In the genomic region with DNA sequence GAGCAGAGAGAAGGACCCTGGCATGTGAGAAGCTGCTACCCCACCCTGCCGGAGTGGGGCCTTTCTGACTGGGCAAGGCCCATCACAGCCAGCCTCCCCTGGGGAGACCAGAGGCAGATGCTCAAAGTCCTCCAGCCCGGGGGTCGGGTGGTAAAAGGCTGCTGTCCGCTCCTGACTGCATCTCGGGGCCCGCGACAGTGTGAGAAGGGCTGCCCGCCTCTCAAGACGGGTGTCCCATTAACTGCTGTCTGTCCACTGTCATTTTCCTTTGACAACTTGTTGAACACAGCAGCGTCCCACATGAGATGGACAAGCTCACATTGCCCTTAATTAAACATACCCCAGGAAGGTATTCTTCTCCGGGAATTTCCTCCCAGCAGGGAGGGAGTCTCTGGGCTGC, we compare ENCODE assay signal across 15 cellular contexts.
DNase-seq lines count a peak whose midpoint lies in the region; ATAC-seq and TF ChIP-seq lines count a peak whose summit lies in the region.
"Had no signal": no experiment of that assay in that cellular context is flagged by ENCODE, and none has a peak within 500 bp of the region (broad histone marks: within the 10 kb centered on the region; RNA-seq: fewer than 3 reads in every experiment).

No MANE protein-coding gene starts in this region.

- no peaks in the 10 kb centered on the region for H3K4me1 ChIP-seq in GM23338 (ENCODE audit: insufficient read depth)
- peaks cover 12 to 49% of the 10 kb centered on the region in 2 donors for H3K4me1 ChIP-seq in ascending aorta
- H3K4me1 ChIP-seq in thoracic aorta (ENCODE audit: control insufficient read depth in 1 of 2, low read depth in 2 of 2) = peaks cover 29 to 77% of the 10 kb centered on the region in 2 donors
- H3K4me1 ChIP-seq: BE2C, Caco-2, HAP-1 had no signal

- intact Hi-C loops in ascending aorta (cut with DNase I) = no loop called here

- H3K36me3 ChIP-seq in GM23338 (ENCODE audit: insufficient read depth) (no peaks in the 10 kb centered on the region), ascending aorta (peaks cover 0 to 6% of the 10 kb centered on the region in 2 donors), thoracic aorta (no peaks in the 10 kb centered on the region)
- H3K36me3 ChIP-seq: BE2C, HAP-1 had no signal

- H3K79me2 ChIP-seq in GM23338 (replicated peaks; ENCODE audit: insufficient read depth) = no peaks in the 10 kb centered on the region

- peaks cover 2% of the 10 kb centered on the region; the same call in 2 of the 3 replicates for H3K4me1 Mint-ChIP-seq in GM23338
- no peaks in the 10 kb centered on the region for H3K4me1 Mint-ChIP-seq in activated CD8-positive, alpha-beta memory T cell treated with anti-CD3 and anti-CD28 coated beads, Interleukin-2, amount 10 ng/mL, durations not matched to agents 7 days and 5 days

- H3K9me3 Mint-ChIP-seq in GM23338 = no peaks in the 10 kb centered on the region
- H3K9me3 Mint-ChIP-seq in activated CD8-positive, alpha-beta memory T cell treated with anti-CD3 and anti-CD28 coated beads, Interleukin-2, amount 10 ng/mL, durations not matched to agents 7 days and 5 days (ENCODE audit: low read depth) = no peaks in the 10 kb centered on the region
- H3K9me3 Mint-ChIP-seq: CD4-positive, alpha-beta T cell; IgD-negative memory B cell had no signal

- peak; percentile 14; the same call in 1 of the 3 replicates for ATAC-seq in GM23338
- no peak for ATAC-seq in thoracic aorta (ENCODE audit: insufficient number of reproducible peaks, low FRiP score, low read depth)
- ATAC-seq in HG03135 (IDR thresholded peaks at IDR 0.05; ENCODE audit: unreplicated experiment) = no peak
- ATAC-seq in activated CD8-positive, alpha-beta memory T cell treated with anti-CD3 and anti-CD28 coated beads, Interleukin-2, amount 10 ng/mL, durations not matched to agents 7 days and 5 days = no peak

- H3K9me2 ChIP-seq in GM23338 (ENCODE audit: insufficient read depth) = no peaks in the 10 kb centered on the region

- H3F3A ChIP-seq in GM23338 (replicated peaks; ENCODE audit: low read depth) = no peaks in the 10 kb centered on the region

- H3K4me2 ChIP-seq in GM23338 = no peak overlapping the region

- no peak overlapping the region for H3K4me3 ChIP-seq in GM23338
- no peak overlapping the region for H3K4me3 ChIP-seq in ascending aorta
- H3K4me3 ChIP-seq in thoracic aorta = no peak overlapping the region
- H3K4me3 ChIP-seq: HAP-1 had no signal

- no peaks in the 10 kb centered on the region for H3K36me3 Mint-ChIP-seq in GM23338 (ENCODE audit: low read depth)
- no peaks in the 10 kb centered on the region for H3K36me3 Mint-ChIP-seq in activated CD8-positive, alpha-beta memory T cell treated with anti-CD3 and anti-CD28 coated beads, Interleukin-2, amount 10 ng/mL, durations not matched to agents 7 days and 5 days

- TF ChIP-seq CTCF in GM23338 (conservative IDR thresholded peaks at IDR 0.05; ENCODE audit: low read depth in 2 of 2) (no peak), ascending aorta (IDR thresholded peaks at IDR 0.05) (no peak), thoracic aorta (IDR thresholded peaks at IDR 0.05) (no peak)

- DNase-seq in GM23338 (ENCODE audit: low spot score) (no peak), ascending aorta (ENCODE audit: low spot score in 2 of 2) (no peak), iPS-NIHi11 (ENCODE audit: low spot score) (peak; percentile 52), thoracic aorta (ENCODE audit: low spot score) (no peak), glomerular visceral epithelial cell (ENCODE audit: extremely low spot score) (no peak)
- DNase-seq in activated CD8-positive, alpha-beta memory T cell treated with anti-CD3 and anti-CD28 coated beads, Interleukin-2, amount 10 ng/mL, durations not matched to agents 7 days and 5 days = no peak
- DNase-seq: ACHN; BE2C; Caco-2; CD4-positive, alpha-beta T cell; KBM-7 had no signal

- CTCF ChIA-PET in activated CD8-positive, alpha-beta memory T cell treated with anti-CD3 and anti-CD28 coated beads, Interleukin-2, amount 10 ng/mL, durations not matched to agents 7 days and 5 days (lab: Charles Lee) = no interaction called here

- H3K27me3 Mint-ChIP-seq in GM23338 (ENCODE audit: insufficient read depth, low read depth, poor library complexity) = peaks cover 7% of the 10 kb centered on the region
- H3K27me3 Mint-ChIP-seq in activated CD8-positive, alpha-beta memory T cell treated with anti-CD3 and anti-CD28 coated beads, Interleukin-2, amount 10 ng/mL, durations not matched to agents 7 days and 5 days = peaks cover 6% of the 10 kb centered on the region

- no peaks in the 10 kb centered on the region for H3K27me3 ChIP-seq in GM23338 (ENCODE audit: insufficient read depth)
- H3K27me3 ChIP-seq in ascending aorta = no peaks in the 10 kb centered on the region
- H3K27me3 ChIP-seq in thoracic aorta (replicated peaks; ENCODE audit: insufficient read depth) = no peaks in the 10 kb centered on the region

- no peak overlapping the region for H2AFZ ChIP-seq in GM23338

- H3K4me3 Mint-ChIP-seq in GM23338 = no peak overlapping the region
- no peak overlapping the region for H3K4me3 Mint-ChIP-seq in activated CD8-positive, alpha-beta memory T cell treated with anti-CD3 and anti-CD28 coated beads, Interleukin-2, amount 10 ng/mL, durations not matched to agents 7 days and 5 days
- H3K4me3 Mint-ChIP-seq: CD4-positive, alpha-beta T cell had no signal

- H3K27ac Mint-ChIP-seq in GM23338 = no peak overlapping the region
- H3K27ac Mint-ChIP-seq in activated CD8-positive, alpha-beta memory T cell treated with anti-CD3 and anti-CD28 coated beads, Interleukin-2, amount 10 ng/mL, durations not matched to agents 7 days and 5 days = no peak overlapping the region
- H3K27ac Mint-ChIP-seq: CD4-positive, alpha-beta T cell; IgD-negative memory B cell had no signal

- no peak overlapping the region for H3K27ac ChIP-seq in GM23338 (ENCODE audit: low read depth)
- peak overlapping the region; percentile 89 to 97 for H3K27ac ChIP-seq in ascending aorta
- H3K27ac ChIP-seq in thoracic aorta = peak overlapping the region; percentile 95 to 99
- H3K27ac ChIP-seq: C4-2B had no signal

- H3K9me3 ChIP-seq in ascending aorta (no peaks in the 10 kb centered on the region), thoracic aorta (no peaks in the 10 kb centered on the region)
- H3K9me3 ChIP-seq: BE2C, Caco-2, HAP-1 had no signal

- no peaks in the 10 kb centered on the region for H4K20me1 ChIP-seq in GM23338 (replicated peaks; ENCODE audit: insufficient read depth)

TF ChIP-seq in GM23338, 12 proteins besides CTCF, POLR2A, EP300 and RAD21 (continues in another document):
- TF ChIP-seq POLR2AphosphoS5 (IDR thresholded peaks at IDR 0.05; ENCODE audit: low read depth) (no peak), ZNF114 (CRISPR knock-in tag; IDR thresholded peaks at IDR 0.05) (no peak), NANOG (IDR thresholded peaks at IDR 0.05; ENCODE audit: borderline replicate concordance) (no peak), CREB1 (CRISPR knock-in tag; IDR thresholded peaks at IDR 0.05; ENCODE audit: low read depth) (no peak), EZH2phosphoT487 (IDR thresholded peaks at IDR 0.05; ENCODE audit: unreplicated experiment) (no peak), JUNB (IDR thresholded peaks at IDR 0.05; ENCODE audit: unreplicated experiment) (no peak), ZNF331 (CRISPR knock-in tag; IDR thresholded peaks at IDR 0.05; ENCODE audit: low read depth) (no peak), STAT1 (IDR thresholded peaks at IDR 0.05; ENCODE audit: unreplicated experiment) (no peak)
- TF ChIP-seq, protein P1, sequence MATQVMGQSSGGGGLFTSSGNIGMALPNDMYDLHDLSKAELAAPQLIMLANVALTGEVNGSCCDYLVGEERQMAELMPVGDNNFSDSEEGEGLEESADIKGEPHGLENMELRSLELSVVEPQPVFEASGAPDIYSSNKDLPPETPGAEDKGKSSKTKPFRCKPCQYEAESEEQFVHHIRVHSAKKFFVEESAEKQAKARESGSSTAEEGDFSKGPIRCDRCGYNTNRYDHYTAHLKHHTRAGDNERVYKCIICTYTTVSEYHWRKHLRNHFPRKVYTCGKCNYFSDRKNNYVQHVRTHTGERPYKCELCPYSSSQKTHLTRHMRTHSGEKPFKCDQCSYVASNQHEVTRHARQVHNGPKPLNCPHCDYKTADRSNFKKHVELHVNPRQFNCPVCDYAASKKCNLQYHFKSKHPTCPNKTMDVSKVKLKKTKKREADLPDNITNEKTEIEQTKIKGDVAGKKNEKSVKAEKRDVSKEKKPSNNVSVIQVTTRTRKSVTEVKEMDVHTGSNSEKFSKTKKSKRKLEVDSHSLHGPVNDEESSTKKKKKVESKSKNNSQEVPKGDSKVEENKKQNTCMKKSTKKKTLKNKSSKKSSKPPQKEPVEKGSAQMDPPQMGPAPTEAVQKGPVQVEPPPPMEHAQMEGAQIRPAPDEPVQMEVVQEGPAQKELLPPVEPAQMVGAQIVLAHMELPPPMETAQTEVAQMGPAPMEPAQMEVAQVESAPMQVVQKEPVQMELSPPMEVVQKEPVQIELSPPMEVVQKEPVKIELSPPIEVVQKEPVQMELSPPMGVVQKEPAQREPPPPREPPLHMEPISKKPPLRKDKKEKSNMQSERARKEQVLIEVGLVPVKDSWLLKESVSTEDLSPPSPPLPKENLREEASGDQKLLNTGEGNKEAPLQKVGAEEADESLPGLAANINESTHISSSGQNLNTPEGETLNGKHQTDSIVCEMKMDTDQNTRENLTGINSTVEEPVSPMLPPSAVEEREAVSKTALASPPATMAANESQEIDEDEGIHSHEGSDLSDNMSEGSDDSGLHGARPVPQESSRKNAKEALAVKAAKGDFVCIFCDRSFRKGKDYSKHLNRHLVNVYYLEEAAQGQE (IDR thresholded peaks at IDR 0.05; ENCODE audit: unreplicated experiment) = no peak
- TF ChIP-seq, protein P2, sequence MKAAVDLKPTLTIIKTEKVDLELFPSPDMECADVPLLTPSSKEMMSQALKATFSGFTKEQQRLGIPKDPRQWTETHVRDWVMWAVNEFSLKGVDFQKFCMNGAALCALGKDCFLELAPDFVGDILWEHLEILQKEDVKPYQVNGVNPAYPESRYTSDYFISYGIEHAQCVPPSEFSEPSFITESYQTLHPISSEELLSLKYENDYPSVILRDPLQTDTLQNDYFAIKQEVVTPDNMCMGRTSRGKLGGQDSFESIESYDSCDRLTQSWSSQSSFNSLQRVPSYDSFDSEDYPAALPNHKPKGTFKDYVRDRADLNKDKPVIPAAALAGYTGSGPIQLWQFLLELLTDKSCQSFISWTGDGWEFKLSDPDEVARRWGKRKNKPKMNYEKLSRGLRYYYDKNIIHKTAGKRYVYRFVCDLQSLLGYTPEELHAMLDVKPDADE (IDR thresholded peaks at IDR 0.05) = no peak
